8 cellular contexts compared by ENCODE assay signal in genomic region chr1:83692524-83693336, GRCh38.
DNase-seq lines count a peak whose midpoint lies in the region; ATAC-seq and TF ChIP-seq lines count a peak whose summit lies in the region.

No MANE protein-coding gene starts in this region.

- peak overlapping the region; percentile 73 for H3K27ac Mint-ChIP-seq in activated B cell treated with CpG ODN at 0.5 μM for 24 hours

- ATAC-seq in GM18517 (IDR thresholded peaks at IDR 0.05; ENCODE audit: unreplicated experiment), result peak; percentile 65
- peak; percentile 63 for ATAC-seq in activated B cell treated with CpG ODN at 0.5 μM for 24 hours (ENCODE audit: low read depth)
- peak; percentile 34 to 81 (median 64) for ATAC-seq in heart right ventricle
- no peak for ATAC-seq in HG02763 (IDR thresholded peaks at IDR 0.05; ENCODE audit: unreplicated experiment)

- TF ChIP-seq POLR2A in prostate gland (IDR thresholded peaks at IDR 0.05), result no peak

- H3K9ac ChIP-seq in HUES64 (ENCODE audit: low read depth, low read length), result peak overlapping the region; percentile 73

- H3K27ac ChIP-seq in A673 (ENCODE audit: low read depth, low read length, poor library complexity, severe bottlenecking), result no peak overlapping the region
- peak overlapping the region; percentile 88 for H3K27ac ChIP-seq in HUES64 (ENCODE audit: low read depth, low read length)
- H3K27ac ChIP-seq in heart right ventricle, result peak overlapping the region in 6 of 10 donors; percentile 34 to 62 (median 49)
- H3K27ac ChIP-seq in prostate gland, result no peak overlapping the region

- H3K27me3 Mint-ChIP-seq in activated B cell treated with CpG ODN at 0.5 μM for 24 hours, result peaks cover 4% of the 10 kb centered on the region

- POLR2A ChIA-PET in A673 (lab: Charles Lee; ENCODE audit: low non-redundant PET), result interaction anchor here (0.5 kb wide), 1 partner anchor 1532 kb away, joined by 3 read pairs; no protein-coding TSS in a partner anchor
- POLR2A ChIA-PET in activated B cell treated with CpG ODN at 0.5 μM for 24 hours (lab: Charles Lee), result interaction anchor here (0.6 to 1.3 kb wide), 5 partner anchors 19 to 192 kb away, joined by 3 to 6 read pairs (median 5); no protein-coding TSS in a partner anchor

- intact Hi-C loops in A673 (cut with micrococcal nuclease; ENCODE audit: unreplicated experiment) (no loop called here), activated B cell treated with CpG ODN at 0.5 μM for 24 hours (cut with micrococcal nuclease) (loop anchor here (5.0 kb wide), 2 partner anchors 70 to 165 kb away; no protein-coding TSS in a partner anchor), heart right ventricle (cut with DNase I) (loop anchor here in 1 of 10 donors (2.0 kb wide), 1 partner anchor 52 kb away; no protein-coding TSS in a partner anchor), prostate gland (cut with DNase I) (no loop called here)

- no peaks in the 10 kb centered on the region for H3K27me3 ChIP-seq in A673 (replicated peaks; ENCODE audit: insufficient read depth, low read depth, low read length, poor library complexity)
- H3K27me3 ChIP-seq in HUES64 (ENCODE audit: insufficient read depth, low read length), result no peaks in the 10 kb centered on the region
- peaks cover 0 to 4% (median 0%) of the 10 kb centered on the region in 7 donors for H3K27me3 ChIP-seq in heart right ventricle
- no peaks in the 10 kb centered on the region for H3K27me3 ChIP-seq in prostate gland (replicated peaks; ENCODE audit: insufficient read depth)

- peak; percentile 22 for DNase-seq in A673 (ENCODE audit: low spot score)
- DNase-seq in activated B cell treated with CpG ODN at 0.5 μM for 24 hours, result no peak
- peak in 1 of 2 donors; percentile 4 for DNase-seq in heart right ventricle
- DNase-seq in prostate gland (ENCODE audit: low spot score), result no peak
- DNase-seq in GM19238 (ENCODE audit: insufficient read length, low spot score), result no peak

- 3% methylated on average over 12 of the region's 12 CpGs for WGBS in HUES64
- 9 to 10% methylated on average over 12 of the region's 12 CpGs for WGBS in heart right ventricle, 2 donors
- 13% methylated on average over 12 of the region's 12 CpGs for WGBS in prostate gland

- no peaks in the 10 kb centered on the region for H3K36me3 Mint-ChIP-seq in activated B cell treated with CpG ODN at 0.5 μM for 24 hours (ENCODE audit: low read depth)

- peaks cover 51% of the 10 kb centered on the region for H3K4me1 Mint-ChIP-seq in activated B cell treated with CpG ODN at 0.5 μM for 24 hours

- TF ChIP-seq CTCF in A673 (conservative IDR thresholded peaks at IDR 0.05; ENCODE audit: low read depth, low read length) (no peak), activated B cell treated with CpG ODN at 0.5 μM for 24 hours (IDR thresholded peaks at IDR 0.05) (no peak), heart right ventricle (IDR thresholded peaks at IDR 0.05) (no peak), prostate gland (IDR thresholded peaks at IDR 0.05) (no peak)

- H3K4me3 ChIP-seq in A673 (ENCODE audit: low read depth, low read length, poor library complexity, severe bottlenecking) (peak overlapping the region; percentile 35), HUES64 (ENCODE audit: low read length) (peak overlapping the region; percentile 27), heart right ventricle (peak overlapping the region in 9 of 10 donors; percentile 6 to 50 (median 37)), prostate gland (peak overlapping the region; percentile 7 to 18)

- peaks cover 5% of the 10 kb centered on the region for H3K9me3 Mint-ChIP-seq in activated B cell treated with CpG ODN at 0.5 μM for 24 hours

- peak overlapping the region; percentile 85 for H3K4me3 Mint-ChIP-seq in activated B cell treated with CpG ODN at 0.5 μM for 24 hours

- H3K36me3 ChIP-seq in A673 (ENCODE audit: insufficient read depth, low read length, poor library complexity, severe bottlenecking), result no peaks in the 10 kb centered on the region
- H3K36me3 ChIP-seq in HUES64 (ENCODE audit: insufficient read depth, low read length), result no peaks in the 10 kb centered on the region
- H3K36me3 ChIP-seq in heart right ventricle, result no peaks in the 10 kb centered on the region
- H3K36me3 ChIP-seq in prostate gland, result no peaks in the 10 kb centered on the region

- no peaks in the 10 kb centered on the region for H3K9me3 ChIP-seq in A673 (ENCODE audit: low read depth, low read length, poor library complexity, severe bottlenecking)
- no peaks in the 10 kb centered on the region for H3K9me3 ChIP-seq in HUES64 (ENCODE audit: insufficient read depth, low read depth, low read length)
- peaks cover 0 to 21% (median 0%) of the 10 kb centered on the region in 11 donors for H3K9me3 ChIP-seq in heart right ventricle
- no peaks in the 10 kb centered on the region for H3K9me3 ChIP-seq in prostate gland

- BruUV-seq in A673 (replicated peaks; lab: Mats Ljungman, UMichigan), result no TSS peak

- H3K4me1 ChIP-seq in A673 (ENCODE audit: insufficient read depth, low read length, poor library complexity, severe bottlenecking) (peaks cover 6% of the 10 kb centered on the region), HUES64 (ENCODE audit: insufficient read depth, low read length) (peaks cover 66% of the 10 kb centered on the region), heart right ventricle (peaks cover 0 to 26% (median 17%) of the 10 kb centered on the region in 9 donors), prostate gland (replicated peaks) (no peaks in the 10 kb centered on the region)

- CTCF ChIA-PET in A673 (lab: Charles Lee) (no interaction called here), activated B cell treated with CpG ODN at 0.5 μM for 24 hours (lab: Charles Lee) (no interaction called here)

Comparison
In these comparisons a context has a peak if more than half of its experiments do, and no peak if none do; other contexts are left out.
1. H3K27ac ChIP-seq: peak in HUES64 (single experiment) and heart right ventricle (6 of 10); none in A673 (single experiment) and prostate gland (0 of 2).
2. Peak in every context shown above with its lines, with median percentiles within 50 percentile points of each other: H3K4me3 ChIP-seq.